Comparison of ENCODE assay signal across 1 cellular context in the genomic region with DNA sequence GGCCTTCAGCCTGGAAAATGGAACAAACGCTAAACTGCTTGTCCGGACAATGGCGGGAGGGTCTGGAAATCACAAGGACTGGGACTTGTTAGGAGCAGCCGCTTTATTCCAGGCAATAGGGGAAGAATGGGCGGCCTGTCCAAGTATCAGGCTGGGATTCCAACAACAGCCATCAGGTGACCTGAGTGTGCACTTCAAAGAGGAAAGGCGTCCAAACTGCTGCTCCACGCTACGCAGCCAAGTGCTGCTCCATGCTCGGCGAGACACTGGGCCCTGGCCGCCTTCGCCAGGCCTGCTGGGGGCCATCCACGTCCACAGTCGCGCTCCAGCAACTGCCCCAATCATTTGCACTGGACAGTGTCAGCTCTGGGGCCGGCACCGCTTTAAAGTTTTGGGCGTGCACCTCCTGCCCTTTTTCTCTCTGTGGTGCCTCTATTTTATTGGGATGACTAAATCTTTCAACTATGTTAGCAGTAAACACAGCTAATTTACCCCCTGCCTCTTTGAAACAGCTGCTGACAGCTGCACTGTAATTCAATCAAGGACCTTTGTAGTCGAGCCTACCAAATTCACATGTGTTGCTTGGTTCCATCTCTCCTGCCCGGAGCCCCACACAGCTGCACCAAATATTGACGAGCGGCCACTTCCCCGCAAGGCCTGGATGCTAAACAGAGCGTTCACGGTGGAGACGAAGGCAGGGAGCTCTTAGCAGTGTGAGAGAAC.
A peak's percentile ranks its signal among the peaks of the same experiment; 100 is the strongest.
TF ChIP-seq lines count a peak whose summit lies in the region.

No MANE protein-coding gene starts in this region.

TF ChIP-seq in HCT116, 20 proteins besides CTCF, POLR2A, EP300 and RAD21 (continued from another document):
- TF ChIP-seq, protein P1, sequence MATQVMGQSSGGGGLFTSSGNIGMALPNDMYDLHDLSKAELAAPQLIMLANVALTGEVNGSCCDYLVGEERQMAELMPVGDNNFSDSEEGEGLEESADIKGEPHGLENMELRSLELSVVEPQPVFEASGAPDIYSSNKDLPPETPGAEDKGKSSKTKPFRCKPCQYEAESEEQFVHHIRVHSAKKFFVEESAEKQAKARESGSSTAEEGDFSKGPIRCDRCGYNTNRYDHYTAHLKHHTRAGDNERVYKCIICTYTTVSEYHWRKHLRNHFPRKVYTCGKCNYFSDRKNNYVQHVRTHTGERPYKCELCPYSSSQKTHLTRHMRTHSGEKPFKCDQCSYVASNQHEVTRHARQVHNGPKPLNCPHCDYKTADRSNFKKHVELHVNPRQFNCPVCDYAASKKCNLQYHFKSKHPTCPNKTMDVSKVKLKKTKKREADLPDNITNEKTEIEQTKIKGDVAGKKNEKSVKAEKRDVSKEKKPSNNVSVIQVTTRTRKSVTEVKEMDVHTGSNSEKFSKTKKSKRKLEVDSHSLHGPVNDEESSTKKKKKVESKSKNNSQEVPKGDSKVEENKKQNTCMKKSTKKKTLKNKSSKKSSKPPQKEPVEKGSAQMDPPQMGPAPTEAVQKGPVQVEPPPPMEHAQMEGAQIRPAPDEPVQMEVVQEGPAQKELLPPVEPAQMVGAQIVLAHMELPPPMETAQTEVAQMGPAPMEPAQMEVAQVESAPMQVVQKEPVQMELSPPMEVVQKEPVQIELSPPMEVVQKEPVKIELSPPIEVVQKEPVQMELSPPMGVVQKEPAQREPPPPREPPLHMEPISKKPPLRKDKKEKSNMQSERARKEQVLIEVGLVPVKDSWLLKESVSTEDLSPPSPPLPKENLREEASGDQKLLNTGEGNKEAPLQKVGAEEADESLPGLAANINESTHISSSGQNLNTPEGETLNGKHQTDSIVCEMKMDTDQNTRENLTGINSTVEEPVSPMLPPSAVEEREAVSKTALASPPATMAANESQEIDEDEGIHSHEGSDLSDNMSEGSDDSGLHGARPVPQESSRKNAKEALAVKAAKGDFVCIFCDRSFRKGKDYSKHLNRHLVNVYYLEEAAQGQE (IDR thresholded peaks at IDR 0.05; ENCODE audit: low read depth): no peak
- TF ChIP-seq TCF7L2 (IDR thresholded peaks at IDR 0.05; ENCODE audit: borderline replicate concordance, extremely low read depth, insufficient read depth, insufficient read length): peak; percentile 95
- TF ChIP-seq, protein P2, sequence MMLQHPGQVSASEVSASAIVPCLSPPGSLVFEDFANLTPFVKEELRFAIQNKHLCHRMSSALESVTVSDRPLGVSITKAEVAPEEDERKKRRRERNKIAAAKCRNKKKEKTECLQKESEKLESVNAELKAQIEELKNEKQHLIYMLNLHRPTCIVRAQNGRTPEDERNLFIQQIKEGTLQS (IDR thresholded peaks at IDR 0.05): no peak
- no peak for TF ChIP-seq YY1 (IDR thresholded peaks at IDR 0.05; ENCODE audit: extremely low read depth, insufficient replicate concordance, low read depth, low read length)
- no peak for TF ChIP-seq SIN3A (IDR thresholded peaks at IDR 0.05; ENCODE audit: low read depth)
- peak; percentile 47; the same call in 1 of the 2 replicates for TF ChIP-seq FOSL1 (IDR thresholded peaks at IDR 0.05; ENCODE audit: low read depth)
- TF ChIP-seq POLR2AphosphoS5 (IDR thresholded peaks at IDR 0.05; ENCODE audit: low read depth, low read length): no peak
- TF ChIP-seq JUND (IDR thresholded peaks at IDR 0.05): peak; percentile 74
- TF ChIP-seq EGR1 (IDR thresholded peaks at IDR 0.05; ENCODE audit: low read depth): no peak
- no peak for TF ChIP-seq ZNF274 (IDR thresholded peaks at IDR 0.05; ENCODE audit: low read depth, low read length)
- TF ChIP-seq, protein P3, sequence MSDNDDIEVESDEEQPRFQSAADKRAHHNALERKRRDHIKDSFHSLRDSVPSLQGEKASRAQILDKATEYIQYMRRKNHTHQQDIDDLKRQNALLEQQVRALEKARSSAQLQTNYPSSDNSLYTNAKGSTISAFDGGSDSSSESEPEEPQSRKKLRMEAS (IDR thresholded peaks at IDR 0.05): no peak
- no peak for TF ChIP-seq ELF1 (IDR thresholded peaks at IDR 0.05; ENCODE audit: borderline replicate concordance, low read depth)
- TF ChIP-seq CEBPB (IDR thresholded peaks at IDR 0.05; ENCODE audit: low read depth): no peak
